In genomic region chr17:45311762-45312476, GRCh38 we compare ENCODE assay signal across 1 cellular context.
TF ChIP-seq lines count a peak whose summit lies in the region.

No MANE protein-coding gene starts in this region.

TF ChIP-seq in HepG2, 621 proteins besides CTCF, POLR2A, EP300 and RAD21 (continued from another document and continues in another):
- peak; percentile 59; the same call in 1 of the 2 replicates for TF ChIP-seq POGK (CRISPR knock-in tag; conservative IDR thresholded peaks at IDR 0.05)
- no peak for TF ChIP-seq MED13 (CRISPR knock-in tag; IDR thresholded peaks at IDR 0.05)
- TF ChIP-seq ZNF34 (CRISPR knock-in tag; IDR thresholded peaks at IDR 0.05; ENCODE audit: borderline replicate concordance) = no peak
- TF ChIP-seq AGO1 (IDR thresholded peaks at IDR 0.05; ENCODE audit: low read depth, low read length, poor library complexity, severe bottlenecking) = no peak
- TF ChIP-seq ADNP (CRISPR knock-in tag; IDR thresholded peaks at IDR 0.05) = no peak
- 0 out of 2 replicates have a peak, but pooled peaks have one; percentile 38 for TF ChIP-seq ZNF354B (CRISPR knock-in tag; IDR thresholded peaks at IDR 0.05)
- 0 out of 2 replicates have a peak, but pooled peaks have one; percentile 52 for TF ChIP-seq TFDP1 (CRISPR knock-in tag; IDR thresholded peaks at IDR 0.05; ENCODE audit: borderline replicate concordance)
- TF ChIP-seq SP5 (CRISPR knock-in tag; IDR thresholded peaks at IDR 0.05; ENCODE audit: borderline replicate concordance, low read depth) = no peak
- 0 out of 2 replicates have a peak, but pooled peaks have one; percentile 31 for TF ChIP-seq ZNF343 (CRISPR knock-in tag; IDR thresholded peaks at IDR 0.05)
- TF ChIP-seq ZFY (CRISPR knock-in tag; IDR thresholded peaks at IDR 0.05) = peak; percentile 72
- TF ChIP-seq NR2C2 (CRISPR knock-in tag; IDR thresholded peaks at IDR 0.05; ENCODE audit: borderline replicate concordance) = peak; percentile 45; the same call in 1 of the 2 replicates
- TF ChIP-seq MEF2D (CRISPR knock-in tag; IDR thresholded peaks at IDR 0.05) = peak; percentile 46; the same call in 1 of the 2 replicates
- TF ChIP-seq PCBP1 (IDR thresholded peaks at IDR 0.05; ENCODE audit: borderline replicate concordance, low read depth, low read length) = no peak
- no peak for TF ChIP-seq SP2 (CRISPR knock-in tag; IDR thresholded peaks at IDR 0.05)
- TF ChIP-seq, protein P1, sequence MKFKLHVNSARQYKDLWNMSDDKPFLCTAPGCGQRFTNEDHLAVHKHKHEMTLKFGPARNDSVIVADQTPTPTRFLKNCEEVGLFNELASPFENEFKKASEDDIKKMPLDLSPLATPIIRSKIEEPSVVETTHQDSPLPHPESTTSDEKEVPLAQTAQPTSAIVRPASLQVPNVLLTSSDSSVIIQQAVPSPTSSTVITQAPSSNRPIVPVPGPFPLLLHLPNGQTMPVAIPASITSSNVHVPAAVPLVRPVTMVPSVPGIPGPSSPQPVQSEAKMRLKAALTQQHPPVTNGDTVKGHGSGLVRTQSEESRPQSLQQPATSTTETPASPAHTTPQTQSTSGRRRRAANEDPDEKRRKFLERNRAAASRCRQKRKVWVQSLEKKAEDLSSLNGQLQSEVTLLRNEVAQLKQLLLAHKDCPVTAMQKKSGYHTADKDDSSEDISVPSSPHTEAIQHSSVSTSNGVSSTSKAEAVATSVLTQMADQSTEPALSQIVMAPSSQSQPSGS (CRISPR knock-in tag; IDR thresholded peaks at IDR 0.05) = peak; percentile 56; the same call in 1 of the 2 replicates
- TF ChIP-seq, protein P2, sequence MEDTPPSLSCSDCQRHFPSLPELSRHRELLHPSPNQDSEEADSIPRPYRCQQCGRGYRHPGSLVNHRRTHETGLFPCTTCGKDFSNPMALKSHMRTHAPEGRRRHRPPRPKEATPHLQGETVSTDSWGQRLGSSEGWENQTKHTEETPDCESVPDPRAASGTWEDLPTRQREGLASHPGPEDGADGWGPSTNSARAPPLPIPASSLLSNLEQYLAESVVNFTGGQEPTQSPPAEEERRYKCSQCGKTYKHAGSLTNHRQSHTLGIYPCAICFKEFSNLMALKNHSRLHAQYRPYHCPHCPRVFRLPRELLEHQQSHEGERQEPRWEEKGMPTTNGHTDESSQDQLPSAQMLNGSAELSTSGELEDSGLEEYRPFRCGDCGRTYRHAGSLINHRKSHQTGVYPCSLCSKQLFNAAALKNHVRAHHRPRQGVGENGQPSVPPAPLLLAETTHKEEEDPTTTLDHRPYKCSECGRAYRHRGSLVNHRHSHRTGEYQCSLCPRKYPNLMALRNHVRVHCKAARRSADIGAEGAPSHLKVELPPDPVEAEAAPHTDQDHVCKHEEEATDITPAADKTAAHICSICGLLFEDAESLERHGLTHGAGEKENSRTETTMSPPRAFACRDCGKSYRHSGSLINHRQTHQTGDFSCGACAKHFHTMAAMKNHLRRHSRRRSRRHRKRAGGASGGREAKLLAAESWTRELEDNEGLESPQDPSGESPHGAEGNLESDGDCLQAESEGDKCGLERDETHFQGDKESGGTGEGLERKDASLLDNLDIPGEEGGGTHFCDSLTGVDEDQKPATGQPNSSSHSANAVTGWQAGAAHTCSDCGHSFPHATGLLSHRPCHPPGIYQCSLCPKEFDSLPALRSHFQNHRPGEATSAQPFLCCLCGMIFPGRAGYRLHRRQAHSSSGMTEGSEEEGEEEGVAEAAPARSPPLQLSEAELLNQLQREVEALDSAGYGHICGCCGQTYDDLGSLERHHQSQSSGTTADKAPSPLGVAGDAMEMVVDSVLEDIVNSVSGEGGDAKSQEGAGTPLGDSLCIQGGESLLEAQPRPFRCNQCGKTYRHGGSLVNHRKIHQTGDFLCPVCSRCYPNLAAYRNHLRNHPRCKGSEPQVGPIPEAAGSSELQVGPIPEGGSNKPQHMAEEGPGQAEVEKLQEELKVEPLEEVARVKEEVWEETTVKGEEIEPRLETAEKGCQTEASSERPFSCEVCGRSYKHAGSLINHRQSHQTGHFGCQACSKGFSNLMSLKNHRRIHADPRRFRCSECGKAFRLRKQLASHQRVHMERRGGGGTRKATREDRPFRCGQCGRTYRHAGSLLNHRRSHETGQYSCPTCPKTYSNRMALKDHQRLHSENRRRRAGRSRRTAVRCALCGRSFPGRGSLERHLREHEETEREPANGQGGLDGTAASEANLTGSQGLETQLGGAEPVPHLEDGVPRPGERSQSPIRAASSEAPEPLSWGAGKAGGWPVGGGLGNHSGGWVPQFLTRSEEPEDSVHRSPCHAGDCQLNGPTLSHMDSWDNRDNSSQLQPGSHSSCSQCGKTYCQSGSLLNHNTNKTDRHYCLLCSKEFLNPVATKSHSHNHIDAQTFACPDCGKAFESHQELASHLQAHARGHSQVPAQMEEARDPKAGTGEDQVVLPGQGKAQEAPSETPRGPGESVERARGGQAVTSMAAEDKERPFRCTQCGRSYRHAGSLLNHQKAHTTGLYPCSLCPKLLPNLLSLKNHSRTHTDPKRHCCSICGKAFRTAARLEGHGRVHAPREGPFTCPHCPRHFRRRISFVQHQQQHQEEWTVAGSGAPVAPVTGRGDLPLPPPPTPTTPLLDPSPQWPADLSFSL (CRISPR knock-in tag; IDR thresholded peaks at IDR 0.05) = no peak
- TF ChIP-seq, protein P3, sequence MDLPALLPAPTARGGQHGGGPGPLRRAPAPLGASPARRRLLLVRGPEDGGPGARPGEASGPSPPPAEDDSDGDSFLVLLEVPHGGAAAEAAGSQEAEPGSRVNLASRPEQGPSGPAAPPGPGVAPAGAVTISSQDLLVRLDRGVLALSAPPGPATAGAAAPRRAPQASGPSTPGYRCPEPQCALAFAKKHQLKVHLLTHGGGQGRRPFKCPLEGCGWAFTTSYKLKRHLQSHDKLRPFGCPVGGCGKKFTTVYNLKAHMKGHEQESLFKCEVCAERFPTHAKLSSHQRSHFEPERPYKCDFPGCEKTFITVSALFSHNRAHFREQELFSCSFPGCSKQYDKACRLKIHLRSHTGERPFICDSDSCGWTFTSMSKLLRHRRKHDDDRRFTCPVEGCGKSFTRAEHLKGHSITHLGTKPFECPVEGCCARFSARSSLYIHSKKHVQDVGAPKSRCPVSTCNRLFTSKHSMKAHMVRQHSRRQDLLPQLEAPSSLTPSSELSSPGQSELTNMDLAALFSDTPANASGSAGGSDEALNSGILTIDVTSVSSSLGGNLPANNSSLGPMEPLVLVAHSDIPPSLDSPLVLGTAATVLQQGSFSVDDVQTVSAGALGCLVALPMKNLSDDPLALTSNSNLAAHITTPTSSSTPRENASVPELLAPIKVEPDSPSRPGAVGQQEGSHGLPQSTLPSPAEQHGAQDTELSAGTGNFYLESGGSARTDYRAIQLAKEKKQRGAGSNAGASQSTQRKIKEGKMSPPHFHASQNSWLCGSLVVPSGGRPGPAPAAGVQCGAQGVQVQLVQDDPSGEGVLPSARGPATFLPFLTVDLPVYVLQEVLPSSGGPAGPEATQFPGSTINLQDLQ (CRISPR knock-in tag; IDR thresholded peaks at IDR 0.05) = no peak
- no peak for TF ChIP-seq HNRNPL (IDR thresholded peaks at IDR 0.05; ENCODE audit: low read depth, low read length)
- TF ChIP-seq SP4 (CRISPR knock-in tag; IDR thresholded peaks at IDR 0.05) = no peak
- TF ChIP-seq ZNF670 (CRISPR knock-in tag; IDR thresholded peaks at IDR 0.05; ENCODE audit: borderline replicate concordance) = 0 out of 2 replicates have a peak, but pooled peaks have one; percentile 50
- peak; percentile 86 for TF ChIP-seq GATAD2A (CRISPR knock-in tag; IDR thresholded peaks at IDR 0.05)
- TF ChIP-seq SRF (IDR thresholded peaks at IDR 0.05; ENCODE audit: low read depth, low read length) = no peak
- TF ChIP-seq NR3C1 (CRISPR knock-in tag; IDR thresholded peaks at IDR 0.05) = no peak
- TF ChIP-seq ZFP36 (IDR thresholded peaks at IDR 0.05; ENCODE audit: borderline replicate concordance, low read depth, low read length, partially characterized antibody) = no peak
- no peak for TF ChIP-seq ZNF660 (CRISPR knock-in tag; IDR thresholded peaks at IDR 0.05; ENCODE audit: borderline replicate concordance, low read depth)
- no peak for TF ChIP-seq ZZZ3 (CRISPR knock-in tag; IDR thresholded peaks at IDR 0.05; ENCODE audit: borderline replicate concordance)
- TF ChIP-seq ATAD3A (CRISPR knock-in tag; IDR thresholded peaks at IDR 0.05) = no peak
- TF ChIP-seq, protein P4, sequence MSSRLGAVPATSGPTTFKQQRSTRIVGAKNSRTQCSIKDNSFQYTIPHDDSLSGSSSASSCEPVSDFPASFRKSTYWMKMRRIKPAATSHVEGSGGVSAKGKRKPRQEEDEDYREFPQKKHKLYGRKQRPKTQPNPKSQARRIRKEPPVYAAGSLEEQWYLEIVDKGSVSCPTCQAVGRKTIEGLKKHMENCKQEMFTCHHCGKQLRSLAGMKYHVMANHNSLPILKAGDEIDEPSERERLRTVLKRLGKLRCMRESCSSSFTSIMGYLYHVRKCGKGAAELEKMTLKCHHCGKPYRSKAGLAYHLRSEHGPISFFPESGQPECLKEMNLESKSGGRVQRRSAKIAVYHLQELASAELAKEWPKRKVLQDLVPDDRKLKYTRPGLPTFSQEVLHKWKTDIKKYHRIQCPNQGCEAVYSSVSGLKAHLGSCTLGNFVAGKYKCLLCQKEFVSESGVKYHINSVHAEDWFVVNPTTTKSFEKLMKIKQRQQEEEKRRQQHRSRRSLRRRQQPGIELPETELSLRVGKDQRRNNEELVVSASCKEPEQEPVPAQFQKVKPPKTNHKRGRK (CRISPR knock-in tag; IDR thresholded peaks at IDR 0.05) = no peak
- peak; percentile 44; the same call in 1 of the 2 replicates for TF ChIP-seq NR2F6 (IDR thresholded peaks at IDR 0.05)
- TF ChIP-seq NR2F6 (CRISPR knock-in tag; IDR thresholded peaks at IDR 0.05) = peak; percentile 82
- TF ChIP-seq ZNF121 (CRISPR knock-in tag; IDR thresholded peaks at IDR 0.05) = no peak
- TF ChIP-seq PRPF4 (IDR thresholded peaks at IDR 0.05; ENCODE audit: low read depth, low read length, poor library complexity, severe bottlenecking) = no peak
- TF ChIP-seq, protein P5, sequence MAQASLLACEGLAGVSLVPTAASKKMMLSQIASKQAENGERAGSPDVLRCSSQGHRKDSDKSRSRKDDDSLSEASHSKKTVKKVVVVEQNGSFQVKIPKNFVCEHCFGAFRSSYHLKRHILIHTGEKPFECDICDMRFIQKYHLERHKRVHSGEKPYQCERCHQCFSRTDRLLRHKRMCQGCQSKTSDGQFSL (CRISPR knock-in tag; IDR thresholded peaks at IDR 0.05) = no peak
- TF ChIP-seq KLF16 (CRISPR knock-in tag; IDR thresholded peaks at IDR 0.05) = peak in 1 of 2 experiments; percentile 63; a peak in 2 of 4 replicates
- no peak for TF ChIP-seq ZNF75D (CRISPR knock-in tag; IDR thresholded peaks at IDR 0.05; ENCODE audit: borderline replicate concordance)
- peak; percentile 95 for TF ChIP-seq MAX (IDR thresholded peaks at IDR 0.05)
- peak; percentile 51 for TF ChIP-seq CEBPG (CRISPR knock-in tag; IDR thresholded peaks at IDR 0.05)
- TF ChIP-seq, protein P6, sequence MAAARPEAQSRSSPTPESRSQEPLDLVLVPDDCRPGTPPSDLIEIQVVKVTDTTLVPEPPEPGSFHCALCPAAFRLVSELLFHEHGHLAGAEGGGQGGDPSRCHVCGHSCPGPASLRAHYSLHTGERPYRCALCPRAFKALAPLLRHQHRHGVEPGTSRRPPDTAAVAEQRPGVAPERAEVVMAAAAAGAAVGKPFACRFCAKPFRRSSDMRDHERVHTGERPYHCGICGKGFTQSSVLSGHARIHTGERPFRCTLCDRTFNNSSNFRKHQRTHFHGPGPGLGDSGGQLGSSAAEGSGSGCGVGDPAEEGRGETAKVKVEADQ (CRISPR knock-in tag; IDR thresholded peaks at IDR 0.05; ENCODE audit: borderline replicate concordance) = no peak
- TF ChIP-seq ZFP1 (CRISPR knock-in tag; IDR thresholded peaks at IDR 0.05) = peak; percentile 60; the same call in 1 of the 2 replicates
- TF ChIP-seq, protein P7, sequence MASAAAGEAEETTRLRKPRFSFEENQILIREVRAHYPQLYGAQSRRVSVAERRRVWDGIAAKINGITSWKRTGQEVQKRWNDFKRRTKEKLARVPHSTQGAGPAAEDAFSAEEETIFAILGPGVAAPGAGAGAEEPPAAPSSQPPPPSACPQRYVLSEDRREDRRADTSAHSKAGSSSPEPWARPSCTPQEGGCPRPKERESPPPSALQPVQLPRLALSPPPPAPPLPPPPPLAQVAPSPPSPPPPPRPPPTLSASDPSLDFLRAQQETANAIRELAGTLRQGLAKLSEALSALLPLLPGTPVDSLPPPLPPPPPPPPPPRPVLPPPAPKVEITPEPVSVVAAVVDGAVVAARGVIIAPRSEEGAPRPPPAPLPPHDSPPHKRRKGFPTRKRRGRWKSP (CRISPR knock-in tag; IDR thresholded peaks at IDR 0.05) = 0 out of 2 replicates have a peak, but pooled peaks have one; percentile 33
- no peak for TF ChIP-seq HNRNPUL1 (IDR thresholded peaks at IDR 0.05; ENCODE audit: low read depth, low read length)
- TF ChIP-seq ATF7-NPFF (CRISPR knock-in tag; IDR thresholded peaks at IDR 0.05; ENCODE audit: low read depth) = peak; percentile 40; the same call in 1 of the 2 replicates
